ENCODE assay signal across 9 cellular contexts in the genomic region with DNA sequence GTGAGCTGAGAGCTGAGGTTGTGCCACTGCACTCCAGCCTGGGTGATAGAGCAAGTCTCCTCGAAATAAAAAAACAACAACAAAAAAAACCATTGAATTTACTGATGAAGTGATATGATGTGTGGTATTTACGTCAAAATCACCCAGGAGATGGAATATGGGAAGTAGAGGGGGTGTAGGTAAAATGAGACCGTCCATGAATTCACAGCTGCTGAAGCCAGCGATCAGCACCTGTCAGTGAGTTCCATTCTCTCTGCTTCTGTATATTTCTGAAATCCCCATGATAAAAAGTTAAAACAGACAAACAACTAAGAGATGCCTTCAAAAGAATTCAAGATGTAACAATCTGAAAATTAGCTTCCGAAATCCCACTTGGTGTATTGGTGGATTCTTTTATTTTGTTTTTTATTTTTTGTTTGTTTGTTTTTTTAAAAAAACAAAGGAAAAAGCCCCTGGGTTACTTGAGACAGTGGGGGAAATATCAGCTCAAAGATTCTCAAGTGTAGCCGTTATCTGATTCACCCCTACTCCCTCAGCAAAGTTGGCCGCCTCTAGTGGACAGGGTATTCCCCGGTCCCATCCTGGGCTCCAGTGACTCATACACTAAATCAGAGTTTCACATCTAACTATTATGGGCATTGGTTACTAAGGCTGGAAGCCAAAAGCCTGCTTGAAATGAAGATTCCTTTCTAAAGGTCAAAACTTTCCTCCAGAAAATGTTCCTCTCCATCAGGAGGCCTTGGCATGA.
DNase-seq lines count a peak whose midpoint lies in the region; ATAC-seq, FAIRE-seq and TF ChIP-seq lines count a peak whose summit lies in the region.
"Had no signal": no experiment of that assay in that cellular context is flagged by ENCODE, and none has a peak within 500 bp of the region (broad histone marks: within the 10 kb centered on the region; RNA-seq: fewer than 3 reads in every experiment).

No MANE protein-coding gene starts in this region.

- H3K4me1 Mint-ChIP-seq in T-helper 2 cell treated with Interferon-gamma antibody and Interleukin-4, amounts not matched to agents 5 μg/mL and 100 μg/mL, for 36 hours (ENCODE audit: low read depth) = peaks cover 25% of the 10 kb centered on the region

- H3K27me3 Mint-ChIP-seq in T-helper 2 cell treated with Interferon-gamma antibody and Interleukin-4, amounts not matched to agents 5 μg/mL and 100 μg/mL, for 36 hours (ENCODE audit: low read depth) = peaks cover 2% of the 10 kb centered on the region
- H3K27me3 Mint-ChIP-seq: dendritic cell treated with granulocyte-macrophage colony-stimulating factor and Interleukin-4, amounts not matched to agents 40 ng/mL and 50 ng/mL, for 4 days had no signal

- ATAC-seq in A549 (peak; percentile 96 to 99), GM18511 (IDR thresholded peaks at IDR 0.05; ENCODE audit: unreplicated experiment) (peak; percentile 92), HG02981 (IDR thresholded peaks at IDR 0.05; ENCODE audit: unreplicated experiment) (peak; percentile 92)

- FAIRE-seq in A549 (lab: Jason Lieb, UNC) = peak; percentile 77

- POLR2A ChIA-PET in A549 (lab: Yijun Ruan, JAX) = interaction anchor here (0.7 to 1.1 kb wide), 3 partner anchors 32 to 77 kb away, joined by 3 to 6 read pairs (median 3); a partner anchor contains a TSS

- TF ChIP-seq EP300 in A549 (IDR thresholded peaks at IDR 0.05) = no peak

- no peaks in the 10 kb centered on the region for H3K9me3 ChIP-seq in A549

- peak; percentile 11 to 34; a peak in 2 of 5 replicates for TF ChIP-seq RAD21 in A549 (conservative IDR thresholded peaks at IDR 0.05 in 1 of 2, IDR thresholded peaks at IDR 0.05 in 1 of 2)

- no peak overlapping the region for H3K27ac Mint-ChIP-seq in T-helper 2 cell treated with Interferon-gamma antibody and Interleukin-4, amounts not matched to agents 5 μg/mL and 100 μg/mL, for 36 hours
- H3K27ac Mint-ChIP-seq: dendritic cell treated with granulocyte-macrophage colony-stimulating factor and Interleukin-4, amounts not matched to agents 40 ng/mL and 50 ng/mL, for 4 days had no signal

- peak overlapping the region; percentile 67 to 79 for H3K27ac ChIP-seq in A549

- DNase-seq in A549 (ENCODE audit: low read depth in 1 of 2, low spot score in 1 of 2) (peak; percentile 79 to 84), iris pigment epithelial cell (ENCODE audit: low read depth) (peak; percentile 87), DMS79 (lab: John Stamatoyannopoulos, UW) (no peak), cerebellar nuclear complex (lab: John Stamatoyannopoulos, UW) (no peak), iPS-NIHi11 (ENCODE audit: low spot score) (no peak)
- peak; percentile 71 for DNase-seq in T-helper 2 cell treated with Interferon-gamma antibody and Interleukin-4, amounts not matched to agents 5 μg/mL and 100 μg/mL, for 36 hours (ENCODE audit: low spot score)

- no peak; the same call in 1 of the 3 replicates for TF ChIP-seq CTCF in A549 (IDR thresholded peaks at IDR 0.05)

- no peak overlapping the region for H3K4me3 Mint-ChIP-seq in T-helper 2 cell treated with Interferon-gamma antibody and Interleukin-4, amounts not matched to agents 5 μg/mL and 100 μg/mL, for 36 hours
- H3K4me3 Mint-ChIP-seq: dendritic cell treated with granulocyte-macrophage colony-stimulating factor and Interleukin-4, amounts not matched to agents 40 ng/mL and 50 ng/mL, for 4 days had no signal

- CTCF ChIA-PET in A549 (lab: Yijun Ruan, JAX) = interaction anchor here (0.6 to 1.7 kb wide), 11 partner anchors 12 to 432 kb away, joined by 3 to 7 read pairs (median 3); no protein-coding TSS in a partner anchor

- TF ChIP-seq POLR2A in A549 (IDR thresholded peaks at IDR 0.05; ENCODE audit: low read length) = no peak

- no peaks in the 10 kb centered on the region for H3K36me3 Mint-ChIP-seq in T-helper 2 cell treated with Interferon-gamma antibody and Interleukin-4, amounts not matched to agents 5 μg/mL and 100 μg/mL, for 36 hours (ENCODE audit: low read depth)

- peak overlapping the region; percentile 65 for H3K4me2 ChIP-seq in A549

- WGBS in A549 (ENCODE audit: missing lambda C conversion rate) = 38% methylated on average over 8 of the region's 8 CpGs

- H3K9me3 Mint-ChIP-seq in T-helper 2 cell treated with Interferon-gamma antibody and Interleukin-4, amounts not matched to agents 5 μg/mL and 100 μg/mL, for 36 hours = no peaks in the 10 kb centered on the region
- H3K9me3 Mint-ChIP-seq: dendritic cell treated with granulocyte-macrophage colony-stimulating factor and Interleukin-4, amounts not matched to agents 40 ng/mL and 50 ng/mL, for 4 days had no signal

- H3K4me3 ChIP-seq in A549 = no peak overlapping the region

- peaks cover 47% of the 10 kb centered on the region for H3K4me1 ChIP-seq in A549

TF ChIP-seq in A549, 52 proteins besides CTCF, POLR2A, EP300 and RAD21:
- no peak for TF ChIP-seq RCOR1 (IDR thresholded peaks at IDR 0.05; ENCODE audit: low read depth, low read length)
- TF ChIP-seq MAZ (IDR thresholded peaks at IDR 0.05; ENCODE audit: borderline replicate concordance, low read depth, low read length) = no peak
- TF ChIP-seq TFCP2L1 (CRISPR knock-in tag; IDR thresholded peaks at IDR 0.05) = no peak
- peak; percentile 62 for TF ChIP-seq JUNB (IDR thresholded peaks at IDR 0.05)
- TF ChIP-seq, protein P1, sequence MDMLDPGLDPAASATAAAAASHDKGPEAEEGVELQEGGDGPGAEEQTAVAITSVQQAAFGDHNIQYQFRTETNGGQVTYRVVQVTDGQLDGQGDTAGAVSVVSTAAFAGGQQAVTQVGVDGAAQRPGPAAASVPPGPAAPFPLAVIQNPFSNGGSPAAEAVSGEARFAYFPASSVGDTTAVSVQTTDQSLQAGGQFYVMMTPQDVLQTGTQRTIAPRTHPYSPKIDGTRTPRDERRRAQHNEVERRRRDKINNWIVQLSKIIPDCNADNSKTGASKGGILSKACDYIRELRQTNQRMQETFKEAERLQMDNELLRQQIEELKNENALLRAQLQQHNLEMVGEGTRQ (IDR thresholded peaks at IDR 0.05) = no peak
- TF ChIP-seq, protein P2, sequence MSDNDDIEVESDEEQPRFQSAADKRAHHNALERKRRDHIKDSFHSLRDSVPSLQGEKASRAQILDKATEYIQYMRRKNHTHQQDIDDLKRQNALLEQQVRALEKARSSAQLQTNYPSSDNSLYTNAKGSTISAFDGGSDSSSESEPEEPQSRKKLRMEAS (IDR thresholded peaks at IDR 0.05) = no peak
- no peak for TF ChIP-seq NFE2L2 (conservative IDR thresholded peaks at IDR 0.05; ENCODE audit: low read length)
- TF ChIP-seq RARB (CRISPR knock-in tag; IDR thresholded peaks at IDR 0.05) = no peak
- 0 out of 5 replicates have a peak, but pooled peaks have one; percentile 16 to 25 for TF ChIP-seq JUN (IDR thresholded peaks at IDR 0.05)
- no peak for TF ChIP-seq KDM5A (IDR thresholded peaks at IDR 0.05)
- TF ChIP-seq ZSCAN20 (CRISPR knock-in tag; IDR thresholded peaks at IDR 0.05) = no peak
- peak; percentile 47; the same call in 1 of the 2 replicates for TF ChIP-seq FOSL2 (IDR thresholded peaks at IDR 0.05)
- peak; percentile 95 for TF ChIP-seq FOSL2 (CRISPR knock-in tag; IDR thresholded peaks at IDR 0.05)
- no peak for TF ChIP-seq MAFK (IDR thresholded peaks at IDR 0.05; ENCODE audit: partially characterized antibody)
- no peak for TF ChIP-seq ZFP36 (IDR thresholded peaks at IDR 0.05; ENCODE audit: borderline replicate concordance, partially characterized antibody)
- peak; percentile 90 for TF ChIP-seq GATA3 (IDR thresholded peaks at IDR 0.05; ENCODE audit: borderline replicate concordance)
- TF ChIP-seq CEBPB (IDR thresholded peaks at IDR 0.05) = peak in 1 of 2 experiments; percentile 58; a peak in 2 of 4 replicates
- TF ChIP-seq, protein P3, sequence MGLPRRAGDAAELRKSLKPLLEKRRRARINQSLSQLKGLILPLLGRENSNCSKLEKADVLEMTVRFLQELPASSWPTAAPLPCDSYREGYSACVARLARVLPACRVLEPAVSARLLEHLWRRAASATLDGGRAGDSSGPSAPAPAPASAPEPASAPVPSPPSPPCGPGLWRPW (IDR thresholded peaks at IDR 0.05) = no peak
- no peak for TF ChIP-seq CHD4 (IDR thresholded peaks at IDR 0.05; ENCODE audit: borderline replicate concordance)
- no peak for TF ChIP-seq ESRRA (IDR thresholded peaks at IDR 0.05; ENCODE audit: borderline replicate concordance, low read length)
- TF ChIP-seq SMC3 (IDR thresholded peaks at IDR 0.05) = no peak
- no peak for TF ChIP-seq NPAS2 (CRISPR knock-in tag; IDR thresholded peaks at IDR 0.05; ENCODE audit: borderline replicate concordance)
- TF ChIP-seq KDM1A (IDR thresholded peaks at IDR 0.05; ENCODE audit: low read depth) = no peak

Comparison
In these comparisons a context has a peak if more than half of its experiments do, and no peak if none do; other contexts are left out.
1. DNase-seq: peak in A549 (2 of 2), T-helper 2 cell treated with Interferon-gamma antibody and Interleukin-4, amounts not matched to agents 5 μg/mL and 100 μg/mL, for 36 hours (single experiment) and iris pigment epithelial cell (single experiment); none in DMS79 (single experiment), cerebellar nuclear complex (0 of 2) and iPS-NIHi11 (single experiment).
2. Peak in every context shown above with its lines, with median percentiles within 50 percentile points of each other: ATAC-seq.